In the genomic region with DNA sequence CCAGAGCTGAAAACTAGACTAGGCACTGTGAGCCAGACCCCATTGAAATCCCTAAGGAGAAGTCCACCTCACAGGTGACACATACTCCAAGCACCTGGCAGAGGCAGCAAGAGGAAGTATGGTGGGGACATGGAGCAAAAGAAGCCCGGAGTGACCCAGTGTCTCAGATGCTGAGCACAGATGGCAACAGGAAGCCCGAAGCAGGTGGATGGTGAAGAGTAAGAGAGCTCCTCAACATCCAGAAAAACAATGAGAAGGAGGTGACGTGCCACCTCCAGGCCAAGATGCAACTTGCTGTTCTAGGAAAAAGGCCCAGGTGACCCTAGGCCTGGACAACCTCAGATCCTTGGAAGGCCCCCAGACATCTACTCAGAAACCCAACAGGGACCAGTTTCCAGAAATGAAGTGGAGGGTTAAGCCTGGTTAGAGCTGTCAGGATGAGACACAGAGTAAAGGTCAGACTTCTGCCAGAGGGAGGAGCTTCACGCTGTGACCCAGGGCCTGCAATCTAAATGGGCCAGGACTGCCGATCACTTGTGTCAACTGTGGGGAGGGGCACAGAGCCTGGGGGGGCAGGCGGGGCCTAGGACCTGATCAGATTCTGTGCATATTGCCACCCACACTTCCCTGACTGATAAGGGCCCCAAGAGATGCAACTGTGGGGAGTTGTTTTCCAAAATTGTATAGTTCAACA, we compare ENCODE assay signal across 1 cellular context.
TF ChIP-seq lines count a peak whose summit lies in the region.

No MANE protein-coding gene starts in this region.

TF ChIP-seq in GM23338, 12 proteins besides CTCF, POLR2A, EP300 and RAD21 (continued from another document):
- TF ChIP-seq, protein P1, sequence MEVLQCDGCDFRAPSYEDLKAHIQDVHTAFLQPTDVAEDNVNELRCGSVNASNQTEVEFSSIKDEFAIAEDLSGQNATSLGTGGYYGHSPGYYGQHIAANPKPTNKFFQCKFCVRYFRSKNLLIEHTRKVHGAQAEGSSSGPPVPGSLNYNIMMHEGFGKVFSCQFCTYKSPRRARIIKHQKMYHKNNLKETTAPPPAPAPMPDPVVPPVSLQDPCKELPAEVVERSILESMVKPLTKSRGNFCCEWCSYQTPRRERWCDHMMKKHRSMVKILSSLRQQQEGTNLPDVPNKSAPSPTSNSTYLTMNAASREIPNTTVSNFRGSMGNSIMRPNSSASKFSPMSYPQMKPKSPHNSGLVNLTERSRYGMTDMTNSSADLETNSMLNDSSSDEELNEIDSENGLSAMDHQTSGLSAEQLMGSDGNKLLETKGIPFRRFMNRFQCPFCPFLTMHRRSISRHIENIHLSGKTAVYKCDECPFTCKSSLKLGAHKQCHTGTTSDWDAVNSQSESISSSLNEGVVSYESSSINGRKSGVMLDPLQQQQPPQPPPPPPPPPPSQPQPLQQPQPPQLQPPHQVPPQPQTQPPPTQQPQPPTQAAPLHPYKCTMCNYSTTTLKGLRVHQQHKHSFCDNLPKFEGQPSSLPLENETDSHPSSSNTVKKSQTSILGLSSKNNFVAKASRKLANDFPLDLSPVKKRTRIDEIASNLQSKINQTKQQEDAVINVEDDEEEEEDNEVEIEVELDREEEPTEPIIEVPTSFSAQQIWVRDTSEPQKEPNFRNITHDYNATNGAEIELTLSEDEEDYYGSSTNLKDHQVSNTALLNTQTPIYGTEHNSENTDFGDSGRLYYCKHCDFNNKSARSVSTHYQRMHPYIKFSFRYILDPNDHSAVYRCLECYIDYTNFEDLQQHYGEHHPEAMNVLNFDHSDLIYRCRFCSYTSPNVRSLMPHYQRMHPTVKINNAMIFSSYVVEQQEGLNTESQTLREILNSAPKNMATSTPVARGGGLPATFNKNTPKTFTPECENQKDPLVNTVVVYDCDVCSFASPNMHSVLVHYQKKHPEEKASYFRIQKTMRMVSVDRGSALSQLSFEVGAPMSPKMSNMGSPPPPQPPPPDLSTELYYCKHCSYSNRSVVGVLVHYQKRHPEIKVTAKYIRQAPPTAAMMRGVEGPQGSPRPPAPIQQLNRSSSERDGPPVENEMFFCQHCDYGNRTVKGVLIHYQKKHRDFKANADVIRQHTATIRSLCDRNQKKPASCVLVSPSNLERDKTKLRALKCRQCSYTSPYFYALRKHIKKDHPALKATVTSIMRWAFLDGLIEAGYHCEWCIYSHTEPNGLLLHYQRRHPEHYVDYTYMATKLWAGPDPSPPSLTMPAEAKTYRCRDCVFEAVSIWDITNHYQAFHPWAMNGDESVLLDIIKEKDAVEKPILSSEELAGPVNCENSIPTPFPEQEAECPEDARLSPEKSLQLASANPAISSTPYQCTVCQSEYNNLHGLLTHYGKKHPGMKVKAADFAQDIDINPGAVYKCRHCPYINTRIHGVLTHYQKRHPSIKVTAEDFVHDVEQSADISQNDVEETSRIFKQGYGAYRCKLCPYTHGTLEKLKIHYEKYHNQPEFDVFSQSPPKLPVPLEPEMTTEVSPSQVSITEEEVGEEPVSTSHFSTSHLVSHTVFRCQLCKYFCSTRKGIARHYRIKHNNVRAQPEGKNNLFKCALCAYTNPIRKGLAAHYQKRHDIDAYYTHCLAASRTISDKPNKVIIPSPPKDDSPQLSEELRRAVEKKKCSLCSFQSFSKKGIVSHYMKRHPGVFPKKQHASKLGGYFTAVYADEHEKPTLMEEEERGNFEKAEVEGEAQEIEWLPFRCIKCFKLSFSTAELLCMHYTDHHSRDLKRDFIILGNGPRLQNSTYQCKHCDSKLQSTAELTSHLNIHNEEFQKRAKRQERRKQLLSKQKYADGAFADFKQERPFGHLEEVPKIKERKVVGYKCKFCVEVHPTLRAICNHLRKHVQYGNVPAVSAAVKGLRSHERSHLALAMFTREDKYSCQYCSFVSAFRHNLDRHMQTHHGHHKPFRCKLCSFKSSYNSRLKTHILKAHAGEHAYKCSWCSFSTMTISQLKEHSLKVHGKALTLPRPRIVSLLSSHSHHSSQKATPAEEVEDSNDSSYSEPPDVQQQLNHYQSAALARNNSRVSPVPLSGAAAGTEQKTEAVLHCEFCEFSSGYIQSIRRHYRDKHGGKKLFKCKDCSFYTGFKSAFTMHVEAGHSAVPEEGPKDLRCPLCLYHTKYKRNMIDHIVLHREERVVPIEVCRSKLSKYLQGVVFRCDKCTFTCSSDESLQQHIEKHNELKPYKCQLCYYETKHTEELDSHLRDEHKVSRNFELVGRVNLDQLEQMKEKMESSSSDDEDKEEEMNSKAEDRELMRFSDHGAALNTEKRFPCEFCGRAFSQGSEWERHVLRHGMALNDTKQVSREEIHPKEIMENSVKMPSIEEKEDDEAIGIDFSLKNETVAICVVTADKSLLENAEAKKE (CRISPR knock-in tag; IDR thresholded peaks at IDR 0.05): no peak
- no peak for TF ChIP-seq STAT1 (IDR thresholded peaks at IDR 0.05; ENCODE audit: unreplicated experiment)
TF ChIP-seq in GM23338: peak in this region for 0.
